In the genomic region with DNA sequence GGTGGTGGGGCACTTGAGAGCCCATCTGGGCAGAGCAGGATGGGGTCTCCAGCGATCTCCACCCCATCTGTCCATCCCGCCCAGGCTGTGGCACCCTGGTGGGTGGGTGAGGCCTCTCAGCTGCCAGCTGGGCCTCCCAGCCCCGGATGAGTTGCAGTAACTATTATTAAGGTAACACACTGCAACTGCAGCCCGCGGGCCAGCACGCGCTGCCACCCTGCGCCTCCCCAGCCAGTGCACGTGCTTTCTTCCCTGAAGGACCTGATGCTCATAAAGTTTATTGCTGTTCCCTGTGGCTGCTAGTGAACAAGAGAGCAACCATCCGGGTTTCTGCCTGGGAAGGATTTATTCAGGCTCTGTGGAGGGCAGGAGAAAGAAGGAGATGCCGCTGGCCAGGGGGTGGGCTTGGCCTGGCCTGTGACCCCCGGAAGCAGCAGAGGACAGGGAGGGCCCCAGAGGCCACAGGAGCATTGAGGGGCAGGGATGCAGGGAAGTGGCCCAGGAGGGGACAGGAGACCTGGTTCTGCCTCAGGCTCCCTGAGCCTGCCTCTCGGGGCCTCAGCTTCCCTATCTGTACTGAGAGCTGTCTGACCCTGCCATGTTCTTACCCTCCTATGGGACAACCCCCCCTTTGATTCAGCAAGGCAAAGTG, we compare ENCODE assay signal across 9 cellular contexts. TPM values are rescaled to one million over a fixed set of nuclear protein-coding genes. Genes with fewer than 3 reads are reported as not detected.
A peak's percentile ranks its signal among the peaks of the same experiment; 100 is the strongest.
DNase-seq lines count a peak whose midpoint lies in the region; ATAC-seq, FAIRE-seq and TF ChIP-seq lines count a peak whose summit lies in the region.
"Had no signal": no experiment of that assay in that cellular context is flagged by ENCODE, and none has a peak within 500 bp of the region (broad histone marks: within the 10 kb centered on the region; RNA-seq: fewer than 3 reads in every experiment).

No MANE protein-coding gene starts in this region.

- intact Hi-C loops in naive thymus-derived CD4-positive, alpha-beta T cell (cut with micrococcal nuclease): loop anchor here (1.0 to 2.0 kb wide), 5 partner anchors 26 to 409 kb away; partner anchors contain the start of gene UQCC2 (in 2 of the 2)

- no peak overlapping the region for H2AFZ ChIP-seq in hepatocyte

- TF ChIP-seq CTCF in RWPE2 (IDR thresholded peaks at IDR 0.05; ENCODE audit: poor library complexity, severe bottlenecking): no peak
- TF ChIP-seq CTCF in hepatocyte (IDR thresholded peaks at IDR 0.05; ENCODE audit: poor library complexity): no peak

- H3K9me3 ChIP-seq in RWPE2 (ENCODE audit: severe bottlenecking) (no peaks in the 10 kb centered on the region), hepatocyte (ENCODE audit: low read depth) (no peaks in the 10 kb centered on the region), small intestine (ENCODE audit: control insufficient read depth, low read depth) (no peaks in the 10 kb centered on the region)
- H3K9me3 ChIP-seq in naive thymus-derived CD4-positive, alpha-beta T cell (ENCODE audit: control insufficient read depth in 2 of 3, low read length in 3 of 3): no peaks in the 10 kb centered on the region
- H3K9me3 ChIP-seq: pancreas had no signal

- H3K36me3 ChIP-seq in RWPE2 (ENCODE audit: low read depth) (no peaks in the 10 kb centered on the region), hepatocyte (replicated peaks; ENCODE audit: insufficient read depth, low read depth) (no peaks in the 10 kb centered on the region), small intestine (ENCODE audit: control insufficient read depth in 2 of 2, insufficient read depth in 2 of 2, low read length in 2 of 2) (no peaks in the 10 kb centered on the region)
- H3K36me3 ChIP-seq in naive thymus-derived CD4-positive, alpha-beta T cell (ENCODE audit: control insufficient read depth in 2 of 3, insufficient read depth in 3 of 3, low read length in 3 of 3): no peaks in the 10 kb centered on the region
- H3K36me3 ChIP-seq: pancreas had no signal

- H3K4me2 ChIP-seq in hepatocyte: peak overlapping the region; percentile 71

- peak; percentile 29 for DNase-seq in HK-2 (ENCODE audit: unreplicated experiment)
- DNase-seq in RWPE2 (ENCODE audit: low spot score): no peak
- peak; percentile 73 for DNase-seq in hepatocyte (ENCODE audit: low spot score)
- peak; percentile 53 for DNase-seq in small intestine
- DNase-seq in SIG-M5 treated with dmso at 0.1 percent for 504 hours (lab: John Stamatoyannopoulos, UW; ENCODE audit: unreplicated experiment): no peak
- DNase-seq in naive thymus-derived CD4-positive, alpha-beta T cell: no peak
- no peak for DNase-seq in activated CD4-positive, alpha-beta T cell treated with anti-CD3 and anti-CD28 coated beads, Interleukin-2, amount 50 U/mL, for 1 hour

- H3K27ac ChIP-seq in RWPE2 (ENCODE audit: poor library complexity, severe bottlenecking) (peak overlapping the region; percentile 39), hepatocyte (peak overlapping the region; percentile 90), small intestine (ENCODE audit: low read depth in 1 of 2, low read length in 1 of 2) (peak overlapping the region in 1 of 2 donors; percentile 86)
- no peak overlapping the region for H3K27ac ChIP-seq in naive thymus-derived CD4-positive, alpha-beta T cell (ENCODE audit: low read depth, low read length)

- H3K4me1 Mint-ChIP-seq in naive thymus-derived CD4-positive, alpha-beta T cell: peaks cover 0 to 5% (median 4%) of the 10 kb centered on the region in 7 donors

- no peaks in the 10 kb centered on the region for H3K9me3 Mint-ChIP-seq in naive thymus-derived CD4-positive, alpha-beta T cell

- H3K27me3 Mint-ChIP-seq in naive thymus-derived CD4-positive, alpha-beta T cell: peaks cover 4 to 23% (median 12%) of the 10 kb centered on the region in 5 donors

- H3K9me2 ChIP-seq in hepatocyte (replicated peaks; ENCODE audit: insufficient read depth): no peaks in the 10 kb centered on the region

- peaks cover 2% of the 10 kb centered on the region for H3K79me2 ChIP-seq in hepatocyte

- CTCF ChIA-PET in naive thymus-derived CD4-positive, alpha-beta T cell (lab: Charles Lee): interaction anchor here (0.6 to 5.7 kb wide), 10 partner anchors 9 to 306 kb away, joined by 3 to 30 read pairs (median 4); partner anchors contain the start of gene UQCC2

- no peaks in the 10 kb centered on the region for H3K36me3 Mint-ChIP-seq in naive thymus-derived CD4-positive, alpha-beta T cell

- H3K4me3 ChIP-seq in RWPE2 (ENCODE audit: severe bottlenecking) (no peak overlapping the region), hepatocyte (no peak overlapping the region), small intestine (ENCODE audit: low read depth in 1 of 2, low read length in 2 of 2) (no peak overlapping the region)
- H3K4me3 ChIP-seq in naive thymus-derived CD4-positive, alpha-beta T cell (ENCODE audit: low read length): no peak overlapping the region
- H3K4me3 ChIP-seq: pancreas had no signal

- ATAC-seq in RWPE2 (ENCODE audit: low read depth) (no peak), GM21515 (IDR thresholded peaks at IDR 0.05; ENCODE audit: unreplicated experiment) (no peak)
- ATAC-seq in naive thymus-derived CD4-positive, alpha-beta T cell: no peak

- H4K20me1 ChIP-seq in hepatocyte (ENCODE audit: insufficient read depth, poor library complexity, severe bottlenecking): no peaks in the 10 kb centered on the region

- H3K27ac Mint-ChIP-seq in naive thymus-derived CD4-positive, alpha-beta T cell: no peak overlapping the region

- FAIRE-seq in small intestine (lab: Jason Lieb, UNC): no peak
- FAIRE-seq: pancreas had no signal

- no peaks in the 10 kb centered on the region for H3K27me3 ChIP-seq in RWPE2 (ENCODE audit: insufficient read depth, poor library complexity, severe bottlenecking)
- H3K27me3 ChIP-seq in hepatocyte: no peaks in the 10 kb centered on the region
- H3K27me3 ChIP-seq in small intestine (ENCODE audit: control insufficient read depth in 2 of 2, insufficient read depth in 2 of 2, low read length in 2 of 2): no peaks in the 10 kb centered on the region
- no peaks in the 10 kb centered on the region for H3K27me3 ChIP-seq in naive thymus-derived CD4-positive, alpha-beta T cell (ENCODE audit: control insufficient read depth in 2 of 2, insufficient read depth in 2 of 2, low read length in 2 of 2)
- H3K27me3 ChIP-seq: pancreas had no signal

- H3K4me1 ChIP-seq in RWPE2 (ENCODE audit: insufficient read depth, poor library complexity, severe bottlenecking) (peaks cover 30% of the 10 kb centered on the region), hepatocyte (ENCODE audit: insufficient read depth) (peaks cover 52% of the 10 kb centered on the region), small intestine (ENCODE audit: control insufficient read depth in 2 of 2, insufficient read depth in 1 of 2, low read depth in 1 of 2, low read length in 1 of 2) (no peaks in the 10 kb centered on the region)
- no peaks in the 10 kb centered on the region for H3K4me1 ChIP-seq in naive thymus-derived CD4-positive, alpha-beta T cell (ENCODE audit: control insufficient read depth in 2 of 2, insufficient read depth in 2 of 2, low read length in 2 of 2)

- POLR2A ChIA-PET in naive thymus-derived CD4-positive, alpha-beta T cell (lab: Charles Lee): interaction anchor here (1.0 kb wide), 2 partner anchors 152 to 160 kb away, joined by 3 read pairs; no protein-coding TSS in a partner anchor

- H3K4me3 Mint-ChIP-seq in naive thymus-derived CD4-positive, alpha-beta T cell: no peak overlapping the region

- WGBS in hepatocyte (ENCODE audit: low lambda C conversion rate, missing lambda C conversion rate): 49% methylated on average over 13 of the region's 13 CpGs
- WGBS in small intestine, 3 donors: 17 to 52% (median 29%) methylated on average over 12 to 13 of the region's 13 CpGs

RNA-seq across cellular contexts. Expression of gene IP6K3, which starts 1.7 kb away (rescaled TPM):
- total RNA-seq in hepatocyte: 7.9 and 9.5 TPM in 2 replicates
- polyA plus RNA-seq in hepatocyte (21.1 and 25.3 TPM in 2 replicates), small intestine (1 to 10 TPM in 1 of 3 donors, under 1 TPM in 2; 0.54 to 1.0 (median 0.89) TPM)
- total RNA-seq in naive thymus-derived CD4-positive, alpha-beta T cell: not detected
- polyA plus RNA-seq in naive thymus-derived CD4-positive, alpha-beta T cell: not detected

RNA-seq across cellular contexts. Expression of gene UQCC2, which starts 33.5 kb away (rescaled TPM):
- 33.0 and 44.7 TPM in 2 replicates for total RNA-seq in hepatocyte
- polyA plus RNA-seq in hepatocyte (147 and 151 TPM in 2 replicates), small intestine (10 to 100 TPM; 36.5 to 51.7 (median 36.7) TPM)
- 10 to 100 TPM; 15.7 to 79.8 (median 23.0) TPM for total RNA-seq in naive thymus-derived CD4-positive, alpha-beta T cell
- 10 to 100 TPM; 34.1 to 50.0 TPM for polyA plus RNA-seq in naive thymus-derived CD4-positive, alpha-beta T cell

RNA-seq across cellular contexts. Expression of gene LEMD2, which starts 43.9 kb away (rescaled TPM):
- 38.1 and 41.5 TPM in 2 replicates for total RNA-seq in hepatocyte
- polyA plus RNA-seq in hepatocyte (66.3 and 68.2 TPM in 2 replicates), small intestine (10 to 100 TPM; 48.1 to 53.0 (median 51.3) TPM)
- total RNA-seq in naive thymus-derived CD4-positive, alpha-beta T cell: 100 to 1,000 TPM in 4 of 5 experiments, 10 to 100 TPM in 1; 71.4 to 124 (median 118) TPM
- 10 to 100 TPM; 27.0 to 46.6 TPM for polyA plus RNA-seq in naive thymus-derived CD4-positive, alpha-beta T cell

RNA-seq across cellular contexts. Expression of gene MLN, which starts 58.8 kb away (rescaled TPM):
- 2.3 and 6.7 TPM in 2 replicates for total RNA-seq in hepatocyte
- polyA plus RNA-seq in hepatocyte (0.86 and 1.1 TPM in 2 replicates), small intestine (100 to 1,000 TPM in 2 of 3 donors, 10 to 100 TPM in 1; 89.2 to 264 (median 136) TPM)
- total RNA-seq in naive thymus-derived CD4-positive, alpha-beta T cell: not detected
- not detected for polyA plus RNA-seq in naive thymus-derived CD4-positive, alpha-beta T cell
- total RNA-seq: pancreas had no signal
- polyA plus RNA-seq: pancreas had no signal

Comparison
In these comparisons a context has a peak if more than half of its experiments do, and no peak if none do; other contexts are left out.
1. DNase-seq: peak in HK-2 (single experiment), hepatocyte (single experiment) and small intestine (single experiment); none in RWPE2 (single experiment), SIG-M5 treated with dmso at 0.1 percent for 504 hours (single experiment), naive thymus-derived CD4-positive, alpha-beta T cell (0 of 9) and activated CD4-positive, alpha-beta T cell treated with anti-CD3 and anti-CD28 coated beads, Interleukin-2, amount 50 U/mL, for 1 hour (single experiment).
2. RNA of gene IP6K3, which starts 1.7 kb away (polyA plus RNA-seq): 21.1 to 25.3 TPM in hepatocyte; 0.54 to 1.0 TPM in small intestine and not detected in naive thymus-derived CD4-positive, alpha-beta T cell; every median in the first group is over 10 times any median in the second.